ENCODE assay signal across 16 cellular contexts in the genomic region with DNA sequence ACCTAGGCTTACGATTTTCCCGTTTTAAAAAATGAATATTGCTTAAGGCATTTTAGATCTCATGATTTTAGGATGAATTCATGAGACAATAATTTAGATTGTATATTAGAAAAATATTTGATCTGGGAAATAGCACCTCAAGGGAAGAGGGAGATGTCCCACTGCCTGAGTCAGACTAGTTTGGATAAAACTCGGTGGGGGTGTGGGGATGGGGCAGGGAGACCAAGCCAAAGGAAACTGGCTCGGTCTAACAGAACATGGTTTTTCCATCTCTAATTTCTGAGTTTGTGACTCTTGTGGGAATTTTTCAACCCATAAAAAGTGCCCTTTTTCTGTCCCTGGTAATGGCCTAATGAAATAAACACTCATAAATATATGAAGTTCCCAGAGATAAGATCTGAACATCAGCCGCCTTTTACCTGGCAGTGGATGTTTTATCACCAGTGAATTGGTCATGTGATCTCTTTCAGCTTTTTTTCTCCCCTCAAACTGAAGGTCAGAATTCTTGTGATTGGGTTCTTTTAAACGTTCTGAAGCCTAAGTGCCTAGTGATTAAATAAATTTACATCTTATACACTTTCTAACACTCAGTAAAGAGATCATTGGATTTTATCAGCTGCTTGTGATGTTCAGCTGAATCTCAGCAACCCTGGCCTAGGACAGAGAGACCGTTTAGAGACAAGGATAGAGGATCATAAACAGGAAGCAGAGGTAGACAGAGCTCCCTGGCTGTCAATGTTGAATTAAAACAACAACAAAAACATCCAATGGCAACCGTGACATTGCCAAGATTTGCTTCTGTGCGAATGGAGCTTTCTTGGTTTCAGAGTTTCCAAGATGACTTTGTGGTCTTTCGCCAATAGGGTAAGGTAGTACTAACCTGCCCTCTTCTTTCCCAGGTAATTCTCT.
DNase-seq lines count a peak whose midpoint lies in the region; ATAC-seq, FAIRE-seq and TF ChIP-seq lines count a peak whose summit lies in the region.
"Had no signal": no experiment of that assay in that cellular context is flagged by ENCODE, and none has a peak within 500 bp of the region (broad histone marks: within the 10 kb centered on the region; RNA-seq: fewer than 3 reads in every experiment).

No MANE protein-coding gene starts in this region.

- H3K27me3 ChIP-seq in ascending aorta, result no peaks in the 10 kb centered on the region
- H3K27me3 ChIP-seq in mesenchymal stem cell (ENCODE audit: control insufficient read depth in 1 of 2, insufficient read depth in 1 of 2, low read length in 2 of 2), result no peaks in the 10 kb centered on the region
- no peaks in the 10 kb centered on the region for H3K27me3 ChIP-seq in gastrocnemius medialis
- no peaks in the 10 kb centered on the region for H3K27me3 ChIP-seq in vagina

- no peak overlapping the region for H3K23ac ChIP-seq in mesenchymal stem cell (ENCODE audit: low read length in 2 of 2)

- intact Hi-C loops in ascending aorta (cut with DNase I) (loop anchor here (5.0 to 10.0 kb wide), 8 partner anchors 143 to 605 kb away; no protein-coding TSS in a partner anchor), gastrocnemius medialis (cut with DNase I; ENCODE audit: low total_unique reads) (no loop called here), vagina (cut with DNase I) (loop anchor here (5.0 kb wide), 2 partner anchors 573 to 1073 kb away; no protein-coding TSS in a partner anchor), Right ventricle myocardium inferior (cut with DNase I) (no loop called here)

- H3K27ac ChIP-seq in ascending aorta, result peak overlapping the region; percentile 41 to 51
- H3K27ac ChIP-seq in mesenchymal stem cell (ENCODE audit: low read length, poor library complexity, severe bottlenecking), result no peak overlapping the region
- H3K27ac ChIP-seq in gastrocnemius medialis, result peak overlapping the region; percentile 3 to 70 (median 34)
- peak overlapping the region; percentile 61 for H3K27ac ChIP-seq in vagina

- no peak overlapping the region for H3K18ac ChIP-seq in mesenchymal stem cell (ENCODE audit: low read depth in 1 of 2, low read length in 2 of 2)

- no peak overlapping the region for H2AFZ ChIP-seq in mesenchymal stem cell (ENCODE audit: low read depth, low read length)

- no peak overlapping the region for H4K91ac ChIP-seq in mesenchymal stem cell (ENCODE audit: low read length)

- no peak overlapping the region for H3K4me2 ChIP-seq in mesenchymal stem cell (ENCODE audit: low read length, poor library complexity, severe bottlenecking)

- no peak overlapping the region for H2BK5ac ChIP-seq in mesenchymal stem cell (ENCODE audit: low read depth, low read length, poor library complexity, severe bottlenecking)

- H3K14ac ChIP-seq in mesenchymal stem cell (ENCODE audit: low read length in 2 of 2), result no peak overlapping the region

- in situ Hi-C loops in gastrocnemius medialis (cut with MboI; ENCODE audit: low sequenced_read_pairs in 4 of 4), result loop anchor here in 3 of 4 donors (10.0 to 25.0 kb wide), 5 partner anchors 893 to 1968 kb away; a partner anchor contains a TSS

- H3K9me3 ChIP-seq in ascending aorta, result no peaks in the 10 kb centered on the region
- H3K9me3 ChIP-seq in mesenchymal stem cell (ENCODE audit: control insufficient read depth, low read length), result no peaks in the 10 kb centered on the region
- H3K9me3 ChIP-seq in gastrocnemius medialis, result no peaks in the 10 kb centered on the region
- H3K9me3 ChIP-seq in vagina, result no peaks in the 10 kb centered on the region

- H3K4me3 ChIP-seq in ascending aorta (no peak overlapping the region), mesenchymal stem cell (ENCODE audit: insufficient read depth in 1 of 2, low read depth in 1 of 2, low read length in 2 of 2) (no peak overlapping the region), gastrocnemius medialis (no peak overlapping the region), vagina (no peak overlapping the region)

- no peak for TF ChIP-seq POLR2A in gastrocnemius medialis (IDR thresholded peaks at IDR 0.05)
- TF ChIP-seq POLR2A in vagina (IDR thresholded peaks at IDR 0.05), result no peak
- no peak for TF ChIP-seq POLR2A in GM12892 (IDR thresholded peaks at IDR 0.05; ENCODE audit: low read depth, low read length)

- no peak overlapping the region for H4K8ac ChIP-seq in mesenchymal stem cell (ENCODE audit: low read length)

- ATAC-seq in gastrocnemius medialis (no peak), Right ventricle myocardium inferior (no peak)
- ATAC-seq: HepG2, Panc1 had no signal

- WGBS in mesenchymal stem cell, result 70% methylated on average over 8 of the region's 10 CpGs

- FAIRE-seq in GM12892 (lab: Jason Lieb, UNC), result no peak
- FAIRE-seq: HepG2 had no signal

- DNase-seq in ascending aorta (ENCODE audit: low spot score in 2 of 2), result no peak
- no peak for DNase-seq in mesenchymal stem cell
- DNase-seq in gastrocnemius medialis, result no peak
- DNase-seq in vagina (ENCODE audit: extremely low spot score in 2 of 2), result no peak
- no peak for DNase-seq in GM12892 (ENCODE audit: insufficient read length)
- DNase-seq in activated CD8-positive, alpha-beta memory T cell treated with anti-CD3 and anti-CD28 coated beads, Interleukin-2, amount 50 U/mL, for 48 hours, result no peak
- no peak for DNase-seq in Right ventricle myocardium inferior (ENCODE audit: missing footprints)
- DNase-seq in NCI-H82 (lab: John Stamatoyannopoulos, UW), result no peak
- DNase-seq: COR-L47, GOT3, NCI-H1092, NCI-H146, NCI-H2107, NCI-H2227 treated with DMSO at 0.1 percent for 48 hours had no signal

- no peak overlapping the region for H2AK5ac ChIP-seq in mesenchymal stem cell (ENCODE audit: low read length, severe bottlenecking)

- peak overlapping the region; percentile 46 for H3K9ac ChIP-seq in mesenchymal stem cell (ENCODE audit: low read length)

- TF ChIP-seq CTCF in ascending aorta (IDR thresholded peaks at IDR 0.05), result no peak
- no peak for TF ChIP-seq CTCF in gastrocnemius medialis (IDR thresholded peaks at IDR 0.05 in 4 of 5, conservative IDR thresholded peaks at IDR 0.05 in 1 of 5)
- no peak for TF ChIP-seq CTCF in vagina (IDR thresholded peaks at IDR 0.05)

- no peak overlapping the region for H2BK120ac ChIP-seq in mesenchymal stem cell (ENCODE audit: low read depth, low read length)

- peak overlapping the region in 1 of 2 experiments; percentile 15 for H2BK12ac ChIP-seq in mesenchymal stem cell (ENCODE audit: low read length in 2 of 2)

- H3K36me3 ChIP-seq in ascending aorta, result no peaks in the 10 kb centered on the region
- no peaks in the 10 kb centered on the region for H3K36me3 ChIP-seq in mesenchymal stem cell (ENCODE audit: control insufficient read depth in 1 of 2, insufficient read depth in 2 of 2, low read depth in 1 of 2, low read length in 2 of 2)
- H3K36me3 ChIP-seq in gastrocnemius medialis, result no peaks in the 10 kb centered on the region
- H3K36me3 ChIP-seq in vagina, result no peaks in the 10 kb centered on the region

- no peak overlapping the region for H2BK15ac ChIP-seq in mesenchymal stem cell (ENCODE audit: low read depth, poor library complexity, severe bottlenecking)

- H3K79me1 ChIP-seq in mesenchymal stem cell (replicated peaks; ENCODE audit: low read length, poor library complexity, severe bottlenecking), result no peaks in the 10 kb centered on the region

- peaks cover 3 to 25% of the 10 kb centered on the region in 2 donors for H3K4me1 ChIP-seq in ascending aorta
- H3K4me1 ChIP-seq in mesenchymal stem cell (ENCODE audit: control insufficient read depth, insufficient read depth, low read depth, low read length), result peaks cover 4% of the 10 kb centered on the region
- peaks cover 0 to 3% of the 10 kb centered on the region in 2 donors for H3K4me1 ChIP-seq in gastrocnemius medialis
- H3K4me1 ChIP-seq in vagina, result peaks cover 38% of the 10 kb centered on the region

- no peak overlapping the region for H3K4ac ChIP-seq in mesenchymal stem cell (ENCODE audit: low read depth in 1 of 2, low read length in 2 of 2)

Comparison
In these comparisons a context has a peak if more than half of its experiments do, and no peak if none do; other contexts are left out.
1. intact Hi-C loops: an anchor here in ascending aorta (5.0 to 10.0 kb wide) and vagina (5.0 kb wide); none called in gastrocnemius medialis and Right ventricle myocardium inferior.